Comparison of ENCODE assay signal across 9 cellular contexts in the genomic region with DNA sequence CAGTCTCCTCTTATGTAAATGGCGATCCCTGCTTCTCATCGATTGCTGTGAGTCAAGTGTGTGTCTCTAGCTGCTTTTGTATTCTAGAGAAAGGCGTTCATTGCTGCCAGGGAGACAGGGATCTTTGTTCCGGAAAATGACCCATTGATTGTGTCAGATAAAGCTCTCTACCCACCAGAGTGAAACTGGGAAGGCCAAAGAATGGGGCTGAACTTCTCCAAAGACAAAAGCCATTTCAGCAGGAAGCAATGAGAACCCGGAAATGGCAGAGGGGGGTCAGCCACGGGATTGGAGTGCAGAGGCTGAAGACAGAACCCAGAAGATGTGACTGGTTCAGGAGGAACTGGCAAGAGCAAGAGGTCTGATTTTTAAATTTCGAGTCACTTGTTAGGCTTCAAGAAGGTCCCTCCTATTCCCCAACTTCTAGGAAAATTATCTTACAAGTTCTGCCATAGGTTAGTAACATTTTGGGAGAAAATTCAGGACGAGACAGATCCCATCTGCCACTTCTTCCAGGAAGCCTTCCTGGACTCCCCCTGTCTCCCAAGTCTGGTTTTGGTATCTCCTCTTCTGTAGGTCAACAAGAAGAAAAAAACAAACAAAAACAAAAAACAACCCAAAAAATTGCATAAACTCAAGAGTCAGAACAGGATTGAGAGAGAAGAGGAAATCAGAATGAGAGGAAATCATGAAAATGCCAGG.
DNase-seq lines count a peak whose midpoint lies in the region; ATAC-seq, FAIRE-seq and TF ChIP-seq lines count a peak whose summit lies in the region.
"Had no signal": no experiment of that assay in that cellular context is flagged by ENCODE, and none has a peak within 500 bp of the region (broad histone marks: within the 10 kb centered on the region; RNA-seq: fewer than 3 reads in every experiment).

No MANE protein-coding gene starts in this region.

- POLR2A ChIA-PET in K562 (lab: Yijun Ruan, JAX) = interaction anchor here (0.8 kb wide), 1 partner anchor 17 kb away, joined by 3 read pairs; no protein-coding TSS in a partner anchor

- no peaks in the 10 kb centered on the region for H3K36me3 ChIP-seq in K562 (ENCODE audit: control insufficient read depth, insufficient read depth, low read length)

- no peak overlapping the region for H3K4me3 ChIP-seq in NB4 (ENCODE audit: low read depth, low read length)
- no peak overlapping the region for H3K4me3 ChIP-seq in K562
- H3K4me3 ChIP-seq: GM23248 had no signal

- H4K20me1 ChIP-seq in K562 (replicated peaks; ENCODE audit: control insufficient read depth, insufficient read depth, low read length) = peaks cover 1% of the 10 kb centered on the region; the same call in 1 of the 2 replicates

- no peak overlapping the region for H3K27ac ChIP-seq in K562 (ENCODE audit: extremely low read depth, low read depth, low read length)
- H3K27ac ChIP-seq: GM23248 had no signal

- H3K27me3 Mint-ChIP-seq in stimulated activated naive CD8-positive, alpha-beta T cell treated with anti-CD3 and anti-CD28 coated beads, Interleukin-15, amount 100 ng/mL, for 72 hours = peaks cover 26% of the 10 kb centered on the region

- no peaks in the 10 kb centered on the region for H3K9me3 Mint-ChIP-seq in stimulated activated naive CD8-positive, alpha-beta T cell treated with anti-CD3 and anti-CD28 coated beads, Interleukin-15, amount 100 ng/mL, for 72 hours

- WGBS in K562 (ENCODE audit: insufficient coverage, low coverage, missing lambda C conversion rate) = 3% methylated on average over 8 of the region's 8 CpGs

- DNase-seq in NB4 (ENCODE audit: low read depth) (peak; percentile 26), K562 (ENCODE audit: extremely low read depth in 1 of 4, low spot score in 3 of 4) (no peak), inferior parietal cortex (ENCODE audit: extremely low spot score) (peak; percentile 86), superior temporal gyrus (ENCODE audit: extremely low spot score) (peak; percentile 96), activated gamma-delta T cell treated with Interleukin-2 at 50 U/mL for 16 hours (no peak)
- DNase-seq in stimulated activated naive CD8-positive, alpha-beta T cell treated with anti-CD3 and anti-CD28 coated beads, Interleukin-15, amount 100 ng/mL, for 72 hours = no peak
- no peak for DNase-seq in stimulated activated naive CD4-positive, alpha-beta T cell treated with Interleukin-2 at 50 U/mL for 16 hours (lab: John Stamatoyannopoulos, UW)
- DNase-seq: NCI-H510A treated with DMSO at 0.1 percent for 48 hours had no signal

- no peak overlapping the region for H3K4me2 ChIP-seq in K562 (ENCODE audit: insufficient read depth, low read length)

- intact Hi-C loops in K562 (cut with micrococcal nuclease) = no loop called here

- no peak for ATAC-seq in K562
- ATAC-seq in stimulated activated naive CD8-positive, alpha-beta T cell treated with anti-CD3 and anti-CD28 coated beads, Interleukin-15, amount 100 ng/mL, for 72 hours = no peak

- peaks cover 0 to 8% of the 10 kb centered on the region in 2 experiments; a peak in 2 of 5 replicates for H3K4me1 ChIP-seq in K562 (replicated peaks in 1 of 2; ENCODE audit: control insufficient read depth in 2 of 2, insufficient read depth in 2 of 2, low read length in 2 of 2)

- TF ChIP-seq CTCF in NB4 (IDR thresholded peaks at IDR 0.05; ENCODE audit: low read depth, low read length) (no peak), K562 (IDR thresholded peaks at IDR 0.05 in 2 of 3, conservative IDR thresholded peaks at IDR 0.05 in 1 of 3; ENCODE audit: insufficient read depth in 2 of 3, low read depth in 1 of 3, low read length in 3 of 3) (no peak)

- peak overlapping the region in 1 of 2 donors; percentile 9 for H3K27ac Mint-ChIP-seq in stimulated activated naive CD8-positive, alpha-beta T cell treated with anti-CD3 and anti-CD28 coated beads, Interleukin-15, amount 100 ng/mL, for 72 hours

- H2AFZ ChIP-seq in K562 (ENCODE audit: low read depth, low read length) = no peak overlapping the region
- H2AFZ ChIP-seq: GM23248 had no signal

- no peak overlapping the region for H3K9ac ChIP-seq in K562 (ENCODE audit: insufficient read depth in 1 of 2, low read depth in 2 of 2, low read length in 2 of 2)
- H3K9ac ChIP-seq: GM23248 had no signal

- in situ Hi-C loops in K562 (cut with MboI) = no loop called here

- H3K9me3 ChIP-seq in K562 (replicated peaks; ENCODE audit: control insufficient read depth, insufficient read depth, low read depth, low read length) = no peaks in the 10 kb centered on the region

- TF ChIP-seq EP300 in K562 (IDR thresholded peaks at IDR 0.05; ENCODE audit: low read length) = no peak

- no peaks in the 10 kb centered on the region for H3K79me2 ChIP-seq in K562 (ENCODE audit: control insufficient read depth, insufficient read depth, low read length)

- CTCF ChIA-PET in K562 (lab: Yijun Ruan, JAX; ENCODE audit: low intra/inter-chr PET ratio) = no interaction called here

- no TSS peak for BruUV-seq in K562 (replicated peaks; lab: Mats Ljungman, UMichigan)

- H3K4me3 Mint-ChIP-seq in stimulated activated naive CD8-positive, alpha-beta T cell treated with anti-CD3 and anti-CD28 coated beads, Interleukin-15, amount 100 ng/mL, for 72 hours = no peak overlapping the region

- peaks cover 2% of the 10 kb centered on the region for H3K4me1 Mint-ChIP-seq in stimulated activated naive CD8-positive, alpha-beta T cell treated with anti-CD3 and anti-CD28 coated beads, Interleukin-15, amount 100 ng/mL, for 72 hours

- TF ChIP-seq POLR2A in NB4 (IDR thresholded peaks at IDR 0.05; ENCODE audit: extremely low read depth, insufficient read length) (no peak), K562 (conservative IDR thresholded peaks at IDR 0.05) (no peak)

- no peaks in the 10 kb centered on the region for H3K9me1 ChIP-seq in K562 (ENCODE audit: control insufficient read depth, insufficient read depth, low read length)

- TF ChIP-seq RAD21 in K562 (CRISPR knock-in tag; conservative IDR thresholded peaks at IDR 0.05 in 1 of 2, IDR thresholded peaks at IDR 0.05 in 1 of 2) = no peak

- FAIRE-seq in K562 (lab: Jason Lieb, UNC) = no peak

- peaks cover 19 to 52% of the 10 kb centered on the region in 2 experiments; a peak in 4 of 5 replicates for H3K27me3 ChIP-seq in K562 (ENCODE audit: control insufficient read depth in 2 of 2, insufficient read depth in 2 of 2, low read length in 2 of 2)

TF ChIP-seq in K562, 482 proteins besides CTCF, POLR2A, EP300 and RAD21 (continues in another document):
- no peak for TF ChIP-seq NFE2 (IDR thresholded peaks at IDR 0.05; ENCODE audit: low read depth)
- TF ChIP-seq MCM5 (IDR thresholded peaks at IDR 0.05; ENCODE audit: low read depth) = no peak
- TF ChIP-seq SUPT5H (IDR thresholded peaks at IDR 0.05) = no peak
- no peak for TF ChIP-seq CGGBP1 (CRISPR knock-in tag; IDR thresholded peaks at IDR 0.05)
- no peak for TF ChIP-seq ARID1B (IDR thresholded peaks at IDR 0.05)
- 0 out of 2 replicates have a peak, but pooled peaks have one; percentile 21 for TF ChIP-seq ADNP (tag; IDR thresholded peaks at IDR 0.05)
- no peak for TF ChIP-seq NR2C1 (IDR thresholded peaks at IDR 0.05)
- TF ChIP-seq NR2C1 (tag; IDR thresholded peaks at IDR 0.05) = no peak
- no peak for TF ChIP-seq E2F3 (CRISPR knock-in tag; IDR thresholded peaks at IDR 0.05)
- peak; percentile 63 for TF ChIP-seq RBM25 (IDR thresholded peaks at IDR 0.05; ENCODE audit: low read depth, low read length, severe bottlenecking)
- TF ChIP-seq, protein P1, sequence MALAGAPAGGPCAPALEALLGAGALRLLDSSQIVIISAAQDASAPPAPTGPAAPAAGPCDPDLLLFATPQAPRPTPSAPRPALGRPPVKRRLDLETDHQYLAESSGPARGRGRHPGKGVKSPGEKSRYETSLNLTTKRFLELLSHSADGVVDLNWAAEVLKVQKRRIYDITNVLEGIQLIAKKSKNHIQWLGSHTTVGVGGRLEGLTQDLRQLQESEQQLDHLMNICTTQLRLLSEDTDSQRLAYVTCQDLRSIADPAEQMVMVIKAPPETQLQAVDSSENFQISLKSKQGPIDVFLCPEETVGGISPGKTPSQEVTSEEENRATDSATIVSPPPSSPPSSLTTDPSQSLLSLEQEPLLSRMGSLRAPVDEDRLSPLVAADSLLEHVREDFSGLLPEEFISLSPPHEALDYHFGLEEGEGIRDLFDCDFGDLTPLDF (CRISPR knock-in tag; IDR thresholded peaks at IDR 0.05) = no peak
- TF ChIP-seq VEZF1 (CRISPR knock-in tag; IDR thresholded peaks at IDR 0.05) = peak; percentile 16; the same call in 1 of the 2 replicates
- no peak for TF ChIP-seq JUND (IDR thresholded peaks at IDR 0.05; ENCODE audit: borderline replicate concordance, low read depth, low read length)
- TF ChIP-seq JUND (tag; IDR thresholded peaks at IDR 0.05; ENCODE audit: borderline replicate concordance, low read depth, low read length) = no peak

Comparison
In these comparisons a context has a peak if more than half of its experiments do, and no peak if none do; other contexts are left out.
1. DNase-seq: peak in NB4 (single experiment), inferior parietal cortex (single experiment) and superior temporal gyrus (single experiment); none in K562 (0 of 4), activated gamma-delta T cell treated with Interleukin-2 at 50 U/mL for 16 hours (single experiment), stimulated activated naive CD8-positive, alpha-beta T cell treated with anti-CD3 and anti-CD28 coated beads, Interleukin-15, amount 100 ng/mL, for 72 hours (0 of 2) and stimulated activated naive CD4-positive, alpha-beta T cell treated with Interleukin-2 at 50 U/mL for 16 hours (single experiment).